In the genomic region with DNA sequence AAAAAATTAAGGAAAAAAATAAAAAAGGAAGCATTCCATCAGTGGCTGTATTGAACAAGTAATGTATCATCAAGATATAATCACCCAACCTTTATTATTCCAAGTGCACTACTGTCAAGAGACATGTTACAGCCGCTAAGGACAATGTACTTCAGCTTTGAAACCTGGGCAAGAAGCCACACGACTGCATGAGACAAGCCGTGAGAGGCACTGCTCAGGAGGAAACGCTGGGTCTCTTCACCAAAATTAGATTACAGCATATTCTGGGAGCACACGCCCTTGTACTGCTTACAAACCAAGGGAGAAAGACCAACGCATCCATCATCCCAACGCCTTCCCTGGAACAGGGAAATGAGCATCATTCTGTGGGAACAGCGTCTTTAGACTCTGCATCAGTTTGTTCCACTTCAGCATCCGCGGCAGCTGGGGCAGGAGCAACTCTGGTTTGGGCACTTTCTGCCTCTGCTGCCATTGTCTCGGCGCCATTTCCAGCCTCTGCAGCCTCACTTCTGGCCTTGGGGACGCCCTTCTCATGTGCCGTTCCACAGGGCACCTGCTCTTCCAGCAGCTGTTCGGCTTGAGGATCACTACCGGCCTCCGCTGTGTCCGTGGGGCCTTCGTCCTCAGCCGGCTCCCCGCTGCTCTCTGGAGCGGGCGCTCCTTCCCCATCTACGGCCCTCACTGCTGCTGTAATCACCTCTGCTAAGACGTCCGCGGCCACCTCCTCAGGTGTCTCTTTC, we compare ENCODE assay signal across 28 cellular contexts. TPM values are rescaled to one million over a fixed set of nuclear protein-coding genes. Genes with fewer than 3 reads are reported as not detected.
A peak's percentile ranks its signal among the peaks of the same experiment; 100 is the strongest.
DNase-seq lines count a peak whose midpoint lies in the region; ATAC-seq, FAIRE-seq and TF ChIP-seq lines count a peak whose summit lies in the region.
"Had no signal": no experiment of that assay in that cellular context is flagged by ENCODE, and none has a peak within 500 bp of the region (broad histone marks: within the 10 kb centered on the region; RNA-seq: fewer than 3 reads in every experiment).

No MANE protein-coding gene starts in this region.

- ATAC-seq in Right ventricle myocardium superior (ENCODE audit: poor library complexity) (peak; percentile 75), GM12878 (no peak), left ventricle myocardium superior (peak; percentile 82)
- ATAC-seq: effector memory CD8-positive, alpha-beta T cell; HCT116; left lobe of liver had no signal

- TF ChIP-seq EP300 in GM12878 (IDR thresholded peaks at IDR 0.05; ENCODE audit: borderline replicate concordance in 1 of 2, control insufficient read depth in 1 of 2, low read depth in 2 of 2, low read length in 2 of 2), result no peak

- H3K36me3 ChIP-seq in right atrium auricular region (peaks cover 52% of the 10 kb centered on the region), GM12878 (ENCODE audit: control insufficient read depth in 2 of 2, insufficient read depth in 2 of 2, low read length in 1 of 2) (peaks cover 22 to 26% of the 10 kb centered on the region in 2 experiments)

- CTCF ChIA-PET in GM12878 (lab: Yijun Ruan, JAX), result no interaction called here

- SMC1A ChIA-PET in GM12878 (lab: Charles Lee; ENCODE audit: uncharacterized antibody, unreplicated experiment), result interaction anchor here (0.6 kb wide), 1 partner anchor 316 kb away, joined by 3 read pairs; no protein-coding TSS in a partner anchor

- H3K9me3 ChIP-seq in right atrium auricular region, result no peaks in the 10 kb centered on the region
- no peaks in the 10 kb centered on the region for H3K9me3 ChIP-seq in GM12878 (replicated peaks; ENCODE audit: control insufficient read depth, insufficient read depth, low read length)
- H3K9me3 ChIP-seq: BE2C, esophagus muscularis mucosa, stomach, tibial nerve had no signal

- H2AFZ ChIP-seq in GM12878 (ENCODE audit: control insufficient read depth, low read depth, low read length), result no peak overlapping the region
- H2AFZ ChIP-seq: hepatocyte had no signal

- no peaks in the 10 kb centered on the region for H3K79me2 ChIP-seq in GM12878 (ENCODE audit: control insufficient read depth, insufficient read depth, low read length)
- H3K79me2 ChIP-seq: hepatocyte had no signal

- TF ChIP-seq CTCF in right atrium auricular region (IDR thresholded peaks at IDR 0.05) (no peak), GM12878 (IDR thresholded peaks at IDR 0.05 in 2 of 3, conservative IDR thresholded peaks at IDR 0.05 in 1 of 3; ENCODE audit: control insufficient read depth in 2 of 3, extremely low read depth in 1 of 3, insufficient read depth in 1 of 3, low read depth in 3 of 3, low read length in 3 of 3) (no peak)

- FAIRE-seq in GM12878 (lab: Jason Lieb, UNC), result no peak

- H3K27me3 ChIP-seq in right atrium auricular region (no peaks in the 10 kb centered on the region), GM12878 (replicated peaks in 1 of 2; ENCODE audit: control insufficient read depth in 2 of 2, insufficient read depth in 2 of 2, low read length in 1 of 2) (no peaks in the 10 kb centered on the region)
- H3K27me3 ChIP-seq: BE2C, esophagus muscularis mucosa, hepatocyte, stomach, tibial nerve had no signal

- 95% methylated on average over 27 of the region's 27 CpGs for WGBS in GM12878 (ENCODE audit: insufficient coverage, insufficient replicate concordance, low lambda C conversion rate, missing lambda C conversion rate)

- RAD21 ChIA-PET in GM12878 (lab: Charles Lee; ENCODE audit: unreplicated experiment), result no interaction called here

- in situ Hi-C loops in GM12878 (cut with MboI), result no loop called here

- H3K9ac ChIP-seq in GM12878 (ENCODE audit: control insufficient read depth, insufficient read depth, low read length), result no peak overlapping the region

- H3K4me3 ChIP-seq in right atrium auricular region, result no peak overlapping the region
- H3K4me3 ChIP-seq in GM12878, result no peak overlapping the region
- H3K4me3 ChIP-seq: coronary artery, esophagus muscularis mucosa, hepatocyte, stomach, tibial nerve had no signal

- no peak for TF ChIP-seq RAD21 in GM12878 (IDR thresholded peaks at IDR 0.05; ENCODE audit: insufficient read depth, low read depth, low read length)

- no peak overlapping the region for H3K27ac ChIP-seq in right atrium auricular region
- H3K27ac ChIP-seq in GM12878 (ENCODE audit: control insufficient read depth, insufficient read depth), result no peak overlapping the region
- H3K27ac ChIP-seq: coronary artery, hepatocyte, stomach, tibial nerve had no signal

- peak; percentile 48 for TF ChIP-seq POLR2A in GM12878 (IDR thresholded peaks at IDR 0.05; ENCODE audit: low read depth, low read length)

- no peak for DNase-seq in Right ventricle myocardium superior
- no peak for DNase-seq in right atrium auricular region (ENCODE audit: low spot score)
- DNase-seq in GM12878 (ENCODE audit: low read depth, low spot score), result no peak
- DNase-seq in left ventricle myocardium superior, result no peak
- DNase-seq in EL, result no peak
- no peak for DNase-seq in stimulated activated CD8-positive, alpha-beta memory T cell treated with anti-CD3 and anti-CD28 coated beads, Interleukin-4, amount 100 ng/mL, for 48 hours
- DNase-seq in NCI-H526 treated with DMSO at 0.1 percent for 48 hours (lab: John Stamatoyannopoulos, UW), result no peak
- DNase-seq in NCI-H82 (lab: John Stamatoyannopoulos, UW), result no peak
- DNase-seq: ACHN; activated CD4-positive, alpha-beta T cell treated with anti-CD3 and anti-CD28 coated beads, Interleukin-2, amount 50 U/mL, for 1 hour; BE2C; DMS79; effector memory CD8-positive, alpha-beta T cell; foreskin melanocyte; GF-D8; naive B cell; NCI-H1105; NCI-H2029; NCI-H226; NCI-H748 treated with DMSO at 0.1 percent for 48 hours; occipital lobe; stomach had no signal

- intact Hi-C loops in Right ventricle myocardium superior (cut with DNase I) (no loop called here), GM12878 (cut with micrococcal nuclease; ENCODE audit: unreplicated experiment) (no loop called here), left ventricle myocardium superior (cut with micrococcal nuclease) (no loop called here)

- no peak overlapping the region for H3K4me2 ChIP-seq in GM12878 (ENCODE audit: control insufficient read depth, insufficient read depth)
- H3K4me2 ChIP-seq: hepatocyte had no signal

- H3K4me1 ChIP-seq in right atrium auricular region (no peaks in the 10 kb centered on the region), GM12878 (ENCODE audit: control insufficient read depth, insufficient read depth, low read length) (no peaks in the 10 kb centered on the region)
- H3K4me1 ChIP-seq: BE2C, stomach, tibial nerve had no signal

- POLR2A ChIA-PET in GM12878 (lab: Charles Lee), result no interaction called here

- 0 out of 2 replicates have a peak, but pooled peaks cover 4% of the 10 kb centered on the region for H4K20me1 ChIP-seq in GM12878 (ENCODE audit: control insufficient read depth, insufficient read depth)

- BruUV-seq in GM12878 (replicated peaks; lab: Mats Ljungman, UMichigan), result no TSS peak

TF ChIP-seq in GM12878, 131 proteins besides CTCF, POLR2A, EP300 and RAD21 (continues in another document):
- no peak for TF ChIP-seq CBX3 (IDR thresholded peaks at IDR 0.05; ENCODE audit: borderline replicate concordance, low read depth)

RNA-seq across cellular contexts. Expression of gene BRD4, which starts 22.4 kb away (rescaled TPM):
- total RNA-seq in Right ventricle myocardium superior, result 55.1 TPM
- 10 to 100 TPM; 23.6 to 41.0 TPM for total RNA-seq in right atrium auricular region
- total RNA-seq in GM12878 (2013; cell fraction: nucleolus; rRNA removed), result 132 and 152 TPM in 2 replicates
- total RNA-seq in GM12878 (2014; rRNA removed), result 9.3 and 11.4 TPM in 2 replicates
- 8.2 and 9.3 TPM in 2 replicates for total RNA-seq in GM12878 (2014; rRNA removed; fragmentation: Illumina TruSeq; extraction: Trizol)
- total RNA-seq in GM12878 (2021), result 84.4 and 88.8 TPM in 2 replicates
- polyA plus RNA-seq in GM12878 (2011; ENCODE audit: low read depth), result 13.0 TPM
- 3.9 and 6.0 TPM in 2 replicates for polyA plus RNA-seq in GM12878 (2011; rRNA removed)
- polyA plus RNA-seq in GM12878 (2011; cell fraction: cytosol; rRNA removed), result 4.3 and 5.9 TPM in 2 replicates
- 47.2 and 65.0 TPM in 2 replicates for polyA plus RNA-seq in GM12878 (2011; cell fraction: nucleus; rRNA removed)
- polyA plus RNA-seq in GM12878 (2012), result 33.0 and 53.4 TPM in 2 replicates
- 12.1 and 22.9 TPM in 2 replicates for polyA plus RNA-seq in GM12878 (2014; fragmentation: Illumina TruSeq; extraction: Trizol)
- 1 to 10 TPM; 5.3 to 8.6 TPM for polyA plus RNA-seq in GM12878 (2014; fragmentation: Nextera tagmentation; extraction: Ambion mirVana)
- 18.3 and 26.8 TPM in 2 replicates for polyA plus RNA-seq in GM12878 (2014; rRNA removed)
- polyA plus RNA-seq in GM12878 (2016; fragmentation: Nextera tagmentation; extraction: Ambion mirVana), result 10 to 100 TPM; 12.2 to 13.1 TPM
- polyA minus RNA-seq in GM12878 (2011; rRNA and poly(A)+ RNA removed), result 18.0 and 22.3 TPM in 2 replicates
- 15.6 and 16.7 TPM in 2 replicates for polyA minus RNA-seq in GM12878 (2011; cell fraction: cytosol; rRNA and poly(A)+ RNA removed)
- 40.9 and 74.5 TPM in 2 replicates for polyA minus RNA-seq in GM12878 (2011; cell fraction: nucleus; rRNA and poly(A)+ RNA removed)
- 67.4 TPM for total RNA-seq in left ventricle myocardium superior

RNA-seq across cellular contexts. Expression of gene AKAP8, which starts 24.9 kb away (rescaled TPM):
- 20.6 TPM for total RNA-seq in Right ventricle myocardium superior
- total RNA-seq in right atrium auricular region, result 10 to 100 TPM; 12.3 to 17.9 TPM
- 26.9 and 28.2 TPM in 2 replicates for total RNA-seq in GM12878 (2013; cell fraction: nucleolus; rRNA removed)
- total RNA-seq in GM12878 (2014; rRNA removed), result 23.7 and 24.5 TPM in 2 replicates
- 13.2 and 13.7 TPM in 2 replicates for total RNA-seq in GM12878 (2014; rRNA removed; fragmentation: Illumina TruSeq; extraction: Trizol)
- total RNA-seq in GM12878 (2021), result 51.1 and 57.7 TPM in 2 replicates
- polyA plus RNA-seq in GM12878 (2011; ENCODE audit: low read depth), result 10.9 TPM
- polyA plus RNA-seq in GM12878 (2011; rRNA removed), result 14.0 and 17.6 TPM in 2 replicates
- 13.1 and 17.0 TPM in 2 replicates for polyA plus RNA-seq in GM12878 (2011; cell fraction: cytosol; rRNA removed)
- 44.7 and 58.8 TPM in 2 replicates for polyA plus RNA-seq in GM12878 (2011; cell fraction: nucleus; rRNA removed)
- polyA plus RNA-seq in GM12878 (2012), result 15.5 and 20.8 TPM in 2 replicates
- 13.5 and 14.2 TPM in 2 replicates for polyA plus RNA-seq in GM12878 (2014; fragmentation: Illumina TruSeq; extraction: Trizol)
- 1 to 10 TPM; 5.3 to 5.5 TPM for polyA plus RNA-seq in GM12878 (2014; fragmentation: Nextera tagmentation; extraction: Ambion mirVana)
- 25.7 and 34.8 TPM in 2 replicates for polyA plus RNA-seq in GM12878 (2014; rRNA removed)
- polyA plus RNA-seq in GM12878 (2016; fragmentation: Nextera tagmentation; extraction: Ambion mirVana), result 10 to 100 TPM; 26.3 to 27.8 TPM
- polyA minus RNA-seq in GM12878 (2011; rRNA and poly(A)+ RNA removed), result 8.9 and 10.5 TPM in 2 replicates
- 14.3 and 14.4 TPM in 2 replicates for polyA minus RNA-seq in GM12878 (2011; cell fraction: cytosol; rRNA and poly(A)+ RNA removed)
- 5.0 and 14.5 TPM in 2 replicates for polyA minus RNA-seq in GM12878 (2011; cell fraction: nucleus; rRNA and poly(A)+ RNA removed)
- 24.0 TPM for total RNA-seq in left ventricle myocardium superior
